ENCODE assay signal across 9 cellular contexts in the genomic region with DNA sequence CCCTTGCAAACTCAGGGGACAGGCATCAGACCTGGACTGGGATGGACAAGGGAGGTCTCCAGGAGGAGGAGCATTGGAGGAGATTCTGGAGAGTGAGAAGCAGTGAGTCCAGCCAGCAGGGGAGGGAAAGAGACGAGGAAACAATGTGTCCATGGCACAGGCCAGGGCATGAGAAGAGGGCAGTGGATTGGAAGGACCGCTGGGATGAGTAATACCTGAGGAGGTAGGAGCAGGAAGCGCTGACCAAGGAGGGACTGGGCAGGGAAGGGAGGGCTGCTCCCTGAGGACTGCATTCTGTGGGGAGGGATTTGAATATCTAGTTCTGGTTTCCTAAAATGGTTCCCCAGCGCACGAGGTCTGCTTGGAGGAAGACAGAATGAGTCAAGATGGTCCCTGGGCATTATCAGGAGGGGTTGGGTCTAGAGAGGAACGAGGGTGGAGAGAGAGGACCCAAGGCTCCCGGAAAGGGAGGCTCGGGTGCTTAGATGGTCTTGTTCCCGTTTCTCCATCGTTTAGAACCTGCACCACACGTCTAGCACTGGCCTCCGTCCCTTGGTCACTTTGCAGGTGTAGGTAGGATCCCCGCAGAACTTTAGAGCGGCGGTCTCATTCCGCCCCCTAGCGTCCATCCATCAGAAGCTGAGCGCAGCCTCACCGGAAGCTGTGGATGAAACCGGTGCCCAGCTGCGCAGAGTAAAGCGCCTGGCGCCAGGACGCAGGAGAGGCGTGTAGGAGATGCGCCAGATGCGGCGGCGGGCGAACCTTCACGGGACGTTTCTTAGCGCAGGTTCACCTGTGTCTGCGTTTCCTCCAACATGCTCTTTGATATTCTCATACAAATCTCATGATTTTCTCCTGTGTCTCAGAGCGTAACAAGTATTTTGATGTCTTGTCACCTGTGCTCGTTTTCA.
A peak's percentile ranks its signal among the peaks of the same experiment; 100 is the strongest.
DNase-seq lines count a peak whose midpoint lies in the region; ATAC-seq and TF ChIP-seq lines count a peak whose summit lies in the region.
"Had no signal": no experiment of that assay in that cellular context is flagged by ENCODE, and none has a peak within 500 bp of the region (broad histone marks: within the 10 kb centered on the region; RNA-seq: fewer than 3 reads in every experiment).

No MANE protein-coding gene starts in this region.

- no peak overlapping the region for H3K4me3 Mint-ChIP-seq in activated CD4-positive, alpha-beta memory T cell treated with anti-CD3 and anti-CD28 coated beads for 36 hours
- H3K4me3 Mint-ChIP-seq: B cell had no signal

- peaks cover 4% of the 10 kb centered on the region for H3K9me3 ChIP-seq in left ventricle myocardium inferior (replicated peaks)
- H3K9me3 ChIP-seq in spleen: peaks cover 0 to 16% (median 0%) of the 10 kb centered on the region in 8 donors
- H3K9me3 ChIP-seq in gastrocnemius medialis: no peaks in the 10 kb centered on the region

- H3K27ac ChIP-seq in left ventricle myocardium inferior (replicated peaks) (no peak overlapping the region), spleen (no peak overlapping the region), gastrocnemius medialis (no peak overlapping the region)

- no peak for TF ChIP-seq POLR2A in NB4 (IDR thresholded peaks at IDR 0.05; ENCODE audit: extremely low read depth, insufficient read length)
- TF ChIP-seq POLR2A in spleen (IDR thresholded peaks at IDR 0.05): no peak
- no peak for TF ChIP-seq POLR2A in gastrocnemius medialis (IDR thresholded peaks at IDR 0.05)
- TF ChIP-seq POLR2A in lower leg skin (IDR thresholded peaks at IDR 0.05): no peak

- no peaks in the 10 kb centered on the region for H3K4me1 Mint-ChIP-seq in activated CD4-positive, alpha-beta memory T cell treated with anti-CD3 and anti-CD28 coated beads for 36 hours (ENCODE audit: low read depth)
- H3K4me1 Mint-ChIP-seq: B cell had no signal

- intact Hi-C loops in activated CD4-positive, alpha-beta memory T cell treated with anti-CD3 and anti-CD28 coated beads for 36 hours (cut with micrococcal nuclease): loop anchor here (2.0 kb wide), 1 partner anchor 229 kb away; no protein-coding TSS in a partner anchor
- intact Hi-C loops in left ventricle myocardium inferior (cut with micrococcal nuclease) (loop anchor here (10.0 kb wide), 1 partner anchor 233 kb away; the partner anchor contains the start of gene MAGEL2), spleen (cut with DNase I; ENCODE audit: low total_unique reads) (no loop called here), gastrocnemius medialis (cut with DNase I; ENCODE audit: low total_unique reads) (loop anchor here (2.0 kb wide), 1 partner anchor 235 kb away; no protein-coding TSS in a partner anchor), lower leg skin (cut with DNase I; ENCODE audit: low total_unique reads) (no loop called here)

- CTCF ChIA-PET in activated CD4-positive, alpha-beta memory T cell treated with anti-CD3 and anti-CD28 coated beads for 36 hours (lab: Charles Lee): interaction anchor here (0.7 to 1.0 kb wide), 2 partner anchors 12 to 236 kb away, joined by 3 to 4 read pairs; no protein-coding TSS in a partner anchor

- no peaks in the 10 kb centered on the region for H3K4me1 ChIP-seq in left ventricle myocardium inferior
- no peaks in the 10 kb centered on the region for H3K4me1 ChIP-seq in spleen
- H3K4me1 ChIP-seq in gastrocnemius medialis: no peaks in the 10 kb centered on the region

- H3K4me3 ChIP-seq in NB4 (ENCODE audit: low read depth, low read length) (no peak overlapping the region), left ventricle myocardium inferior (no peak overlapping the region), spleen (no peak overlapping the region), gastrocnemius medialis (no peak overlapping the region), lower leg skin (ENCODE audit: low read depth, poor library complexity, severe bottlenecking) (no peak overlapping the region)

- peak; percentile 71 for TF ChIP-seq CTCF in NB4 (IDR thresholded peaks at IDR 0.05; ENCODE audit: low read depth, low read length)
- peak; percentile 72 for TF ChIP-seq CTCF in left ventricle myocardium inferior (IDR thresholded peaks at IDR 0.05; ENCODE audit: borderline replicate concordance)
- peak in 10 of 11 experiments; percentile 15 to 63 (median 50) for TF ChIP-seq CTCF in spleen (IDR thresholded peaks at IDR 0.05 in 8 of 11, conservative IDR thresholded peaks at IDR 0.05 in 3 of 11)
- peak in 1 of 5 experiments; percentile 39 for TF ChIP-seq CTCF in gastrocnemius medialis (IDR thresholded peaks at IDR 0.05 in 4 of 5, conservative IDR thresholded peaks at IDR 0.05 in 1 of 5)
- TF ChIP-seq CTCF in lower leg skin (IDR thresholded peaks at IDR 0.05): no peak

- POLR2A ChIA-PET in activated CD4-positive, alpha-beta memory T cell treated with anti-CD3 and anti-CD28 coated beads for 36 hours (lab: Charles Lee): no interaction called here

- H3K36me3 Mint-ChIP-seq in activated CD4-positive, alpha-beta memory T cell treated with anti-CD3 and anti-CD28 coated beads for 36 hours: no peaks in the 10 kb centered on the region

- no peaks in the 10 kb centered on the region for H3K36me3 ChIP-seq in left ventricle myocardium inferior
- no peaks in the 10 kb centered on the region for H3K36me3 ChIP-seq in spleen
- H3K36me3 ChIP-seq in gastrocnemius medialis: no peaks in the 10 kb centered on the region

- peaks cover 12% of the 10 kb centered on the region for H3K27me3 ChIP-seq in left ventricle myocardium inferior (ENCODE audit: low read depth)
- no peaks in the 10 kb centered on the region for H3K27me3 ChIP-seq in spleen (replicated peaks in 1 of 7)
- H3K27me3 ChIP-seq in gastrocnemius medialis: no peaks in the 10 kb centered on the region

- peak; percentile 21 for DNase-seq in DMS79 treated with DMSO at 0.1 percent for 48 hours (lab: John Stamatoyannopoulos, UW)
- no peak for DNase-seq in DMS79 (lab: John Stamatoyannopoulos, UW)
- peak; percentile 18 for DNase-seq in NB4 (ENCODE audit: low read depth)
- peak; percentile 55 for DNase-seq in activated CD4-positive, alpha-beta memory T cell treated with anti-CD3 and anti-CD28 coated beads for 36 hours
- peak; percentile 25 for DNase-seq in left ventricle myocardium inferior
- DNase-seq in spleen: no peak
- DNase-seq in gastrocnemius medialis: no peak
- DNase-seq in lower leg skin (ENCODE audit: low spot score in 2 of 2): no peak

- no peak for ATAC-seq in gastrocnemius medialis

- no peak overlapping the region for H3K27ac Mint-ChIP-seq in activated CD4-positive, alpha-beta memory T cell treated with anti-CD3 and anti-CD28 coated beads for 36 hours
- H3K27ac Mint-ChIP-seq: B cell had no signal

- no peaks in the 10 kb centered on the region for H3K9me3 Mint-ChIP-seq in activated CD4-positive, alpha-beta memory T cell treated with anti-CD3 and anti-CD28 coated beads for 36 hours

- in situ Hi-C loops in gastrocnemius medialis (cut with MboI; ENCODE audit: low sequenced_read_pairs in 4 of 4): no loop called here

- no peaks in the 10 kb centered on the region for H3K27me3 Mint-ChIP-seq in activated CD4-positive, alpha-beta memory T cell treated with anti-CD3 and anti-CD28 coated beads for 36 hours
- H3K27me3 Mint-ChIP-seq: B cell had no signal

- WGBS in spleen, 5 donors: 25 to 38% (median 34%) methylated on average over 24 to 36 of the region's 36 CpGs
- WGBS in lower leg skin, 2 donors: 28 to 29% methylated on average over 36 of the region's 36 CpGs

Comparison
In these comparisons a context has a peak if more than half of its experiments do, and no peak if none do; other contexts are left out.
1. DNase-seq: peak in DMS79 treated with DMSO at 0.1 percent for 48 hours (single experiment), NB4 (single experiment), activated CD4-positive, alpha-beta memory T cell treated with anti-CD3 and anti-CD28 coated beads for 36 hours (single experiment) and left ventricle myocardium inferior (single experiment); none in DMS79 (single experiment), spleen (single experiment), gastrocnemius medialis (0 of 2) and lower leg skin (0 of 2).
2. CTCF ChIP-seq: peak in NB4 (single experiment), left ventricle myocardium inferior (single experiment) and spleen (10 of 11); none in lower leg skin (0 of 3).
3. intact Hi-C loops: an anchor here in activated CD4-positive, alpha-beta memory T cell treated with anti-CD3 and anti-CD28 coated beads for 36 hours (2.0 kb wide), left ventricle myocardium inferior (10.0 kb wide) and gastrocnemius medialis (2.0 kb wide); none called in spleen and lower leg skin.